ENCODE assay signal across 1 cellular context in genomic region chr10:7948601-7949000, GRCh38.
TF ChIP-seq lines count a peak whose summit lies in the region.

No MANE protein-coding gene starts in this region.

TF ChIP-seq in IMR-90, 13 proteins besides CTCF, POLR2A, EP300 and RAD21:
- no peak for TF ChIP-seq MXI1 (IDR thresholded peaks at IDR 0.05; ENCODE audit: borderline replicate concordance, low read depth, low read length)
- 0 out of 2 replicates have a peak, but pooled peaks have one; percentile 1 for TF ChIP-seq FOS (IDR thresholded peaks at IDR 0.05; ENCODE audit: low read depth, low read length)
- TF ChIP-seq RCOR1 (IDR thresholded peaks at IDR 0.05; ENCODE audit: insufficient replicate concordance, low read length): no peak
